1 cellular context compared by ENCODE assay signal in the genomic region with DNA sequence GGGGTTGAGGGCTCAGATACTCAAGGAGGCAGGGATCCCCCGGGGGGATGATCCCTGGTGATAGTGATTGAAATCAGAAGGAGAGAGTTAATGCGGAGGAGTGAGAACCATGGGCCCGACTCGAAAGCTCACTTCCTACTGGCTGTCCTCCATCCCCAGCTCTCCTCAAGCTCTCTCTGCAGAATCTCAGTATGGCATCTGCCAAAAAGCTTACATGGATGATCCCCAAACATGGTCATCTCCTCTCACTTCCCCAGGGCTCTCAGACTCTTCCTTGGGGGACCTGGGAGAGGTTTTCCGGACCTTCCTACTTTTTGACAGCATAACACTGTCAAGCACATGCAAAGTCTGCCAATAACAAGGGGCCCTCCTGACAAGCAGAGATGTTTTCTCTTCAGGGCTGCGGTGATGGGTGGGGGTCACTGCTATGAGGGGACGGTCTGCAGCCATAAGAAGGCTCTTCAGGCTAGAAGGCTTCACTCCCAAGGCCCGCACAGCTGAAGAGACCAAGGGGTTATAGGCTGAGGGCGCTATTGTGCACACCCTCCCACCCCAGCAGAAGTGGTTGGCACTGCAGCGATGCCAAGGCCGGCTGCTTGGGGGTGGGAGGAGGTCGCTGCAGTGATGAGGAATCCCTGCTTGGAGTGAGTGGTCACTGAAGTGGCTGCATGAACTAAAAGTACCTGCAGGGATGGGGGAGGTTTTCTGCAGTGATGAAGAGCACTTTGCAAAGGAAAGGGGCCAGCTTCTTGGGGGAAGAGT.
TF ChIP-seq lines count a peak whose summit lies in the region.

No MANE protein-coding gene starts in this region.

TF ChIP-seq in A549, 52 proteins besides CTCF, POLR2A, EP300 and RAD21:
- TF ChIP-seq HES2 (IDR thresholded peaks at IDR 0.05) (no peak), HDAC2 (IDR thresholded peaks at IDR 0.05) (no peak), FOXS1 (CRISPR knock-in tag; IDR thresholded peaks at IDR 0.05) (no peak), CEBPB (IDR thresholded peaks at IDR 0.05) (no peak), CHD2 (IDR thresholded peaks at IDR 0.05; ENCODE audit: low read length, partially characterized antibody) (no peak), ESRRA (IDR thresholded peaks at IDR 0.05; ENCODE audit: borderline replicate concordance, low read length) (no peak), ELK1 (IDR thresholded peaks at IDR 0.05; ENCODE audit: low read depth, low read length) (no peak), E2F6 (IDR thresholded peaks at IDR 0.05; ENCODE audit: borderline replicate concordance, low read depth) (no peak), MYC (IDR thresholded peaks at IDR 0.05; ENCODE audit: borderline replicate concordance, low read length) (no peak), HOXB5 (CRISPR knock-in tag; IDR thresholded peaks at IDR 0.05) (no peak), TFCP2L1 (CRISPR knock-in tag; IDR thresholded peaks at IDR 0.05) (no peak), EHMT2 (IDR thresholded peaks at IDR 0.05; ENCODE audit: low read depth) (no peak), MAX (IDR thresholded peaks at IDR 0.05) (no peak), EHF (CRISPR knock-in tag; IDR thresholded peaks at IDR 0.05) (no peak), PBX3 (IDR thresholded peaks at IDR 0.05) (no peak)
- TF ChIP-seq, protein P1, sequence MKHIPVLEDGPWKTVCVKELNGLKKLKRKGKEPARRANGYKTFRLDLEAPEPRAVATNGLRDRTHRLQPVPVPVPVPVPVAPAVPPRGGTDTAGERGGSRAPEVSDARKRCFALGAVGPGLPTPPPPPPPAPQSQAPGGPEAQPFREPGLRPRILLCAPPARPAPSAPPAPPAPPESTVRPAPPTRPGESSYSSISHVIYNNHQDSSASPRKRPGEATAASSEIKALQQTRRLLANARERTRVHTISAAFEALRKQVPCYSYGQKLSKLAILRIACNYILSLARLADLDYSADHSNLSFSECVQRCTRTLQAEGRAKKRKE (CRISPR knock-in tag; IDR thresholded peaks at IDR 0.05; ENCODE audit: low read depth) = no peak
TF ChIP-seq in A549: peak in this region for 0.
